In the genomic region with DNA sequence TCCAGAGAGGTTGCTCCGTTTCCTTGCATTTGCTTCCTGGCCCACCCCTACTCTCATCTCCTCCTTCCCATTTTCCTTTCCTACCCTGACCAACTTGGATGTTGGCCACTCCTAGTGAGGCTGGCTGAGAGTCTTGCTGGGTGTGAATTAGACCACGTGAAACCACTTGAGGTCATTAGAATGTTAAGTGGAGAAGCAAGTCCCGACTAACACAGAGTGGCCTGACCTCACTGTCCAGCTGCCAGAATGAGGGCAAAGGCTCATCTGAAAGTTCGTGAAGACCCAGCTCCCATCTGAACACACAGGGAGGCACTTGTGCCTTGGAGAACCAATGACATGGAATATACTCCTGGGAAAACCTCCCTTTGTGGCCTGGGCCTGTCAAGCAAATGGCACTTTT, we compare ENCODE assay signal across 33 cellular contexts.
"Had no signal": no experiment of that assay in that cellular context is flagged by ENCODE, and none has a peak within 500 bp of the region (broad histone marks: within the 10 kb centered on the region; RNA-seq: fewer than 3 reads in every experiment).

No MANE protein-coding gene starts in this region.

- H3K27ac ChIP-seq: PC-9, RWPE1, WERI-Rb-1 had no signal

- ATAC-seq: activated CD8-positive, alpha-beta memory T cell treated with anti-CD3 and anti-CD28 coated beads, Interleukin-2, amount 10 ng/mL, durations not matched to agents 7 days and 5 days; activated naive CD8-positive, alpha-beta T cell treated with anti-CD3 and anti-CD28 coated beads, Interleukin-2, amount 50 U/mL, for 24 hours; Right ventricle myocardium inferior had no signal

- H3K4me2 ChIP-seq: PC-9 had no signal

- H3K27me3 ChIP-seq: MG63 had no signal

- H3K27me3 Mint-ChIP-seq: activated CD4-positive, alpha-beta memory T cell treated with anti-CD3 and anti-CD28 coated beads, Interleukin-2, amount 10 ng/mL, durations not matched to agents 7 days and 5 days; activated CD8-positive, alpha-beta memory T cell treated with anti-CD3 and anti-CD28 coated beads, Interleukin-2, amount 10 ng/mL, durations not matched to agents 7 days and 5 days; activated naive CD8-positive, alpha-beta T cell had no signal

- H3K27ac Mint-ChIP-seq: activated CD4-positive, alpha-beta memory T cell treated with anti-CD3 and anti-CD28 coated beads, Interleukin-2, amount 10 ng/mL, durations not matched to agents 7 days and 5 days; activated CD8-positive, alpha-beta memory T cell treated with anti-CD3 and anti-CD28 coated beads, Interleukin-2, amount 10 ng/mL, durations not matched to agents 7 days and 5 days; activated naive CD4-positive, alpha-beta T cell treated with anti-CD3 and anti-CD28 coated beads, Interleukin-2, amount 10 ng/mL, durations not matched to agents 7 days and 5 days; activated naive CD8-positive, alpha-beta T cell; activated naive CD8-positive, alpha-beta T cell treated with anti-CD3 and anti-CD28 coated beads, Interleukin-2, amount 50 U/mL, for 24 hours had no signal

- H3K4me1 Mint-ChIP-seq: activated CD4-positive, alpha-beta memory T cell treated with anti-CD3 and anti-CD28 coated beads, Interleukin-2, amount 10 ng/mL, durations not matched to agents 7 days and 5 days; activated CD8-positive, alpha-beta memory T cell treated with anti-CD3 and anti-CD28 coated beads, Interleukin-2, amount 10 ng/mL, durations not matched to agents 7 days and 5 days; activated naive CD4-positive, alpha-beta T cell treated with anti-CD3 and anti-CD28 coated beads, Interleukin-2, amount 10 ng/mL, durations not matched to agents 7 days and 5 days; activated naive CD8-positive, alpha-beta T cell treated with anti-CD3 and anti-CD28 coated beads, Interleukin-2, amount 50 U/mL, for 24 hours had no signal

- H3K4me3 Mint-ChIP-seq: activated CD4-positive, alpha-beta memory T cell treated with anti-CD3 and anti-CD28 coated beads, Interleukin-2, amount 10 ng/mL, durations not matched to agents 7 days and 5 days; activated CD8-positive, alpha-beta memory T cell treated with anti-CD3 and anti-CD28 coated beads, Interleukin-2, amount 10 ng/mL, durations not matched to agents 7 days and 5 days; activated naive CD4-positive, alpha-beta T cell treated with anti-CD3 and anti-CD28 coated beads, Interleukin-2, amount 10 ng/mL, durations not matched to agents 7 days and 5 days; activated naive CD8-positive, alpha-beta T cell; activated naive CD8-positive, alpha-beta T cell treated with anti-CD3 and anti-CD28 coated beads, Interleukin-2, amount 50 U/mL, for 24 hours; brain had no signal

- H3K4me3 ChIP-seq: MG63, PC-9 had no signal

- DNase-seq: activated CD4-positive, alpha-beta memory T cell treated with anti-CD3 and anti-CD28 coated beads, Interleukin-2, amount 10 ng/mL, durations not matched to agents 7 days and 5 days; activated CD4-positive, alpha-beta T cell treated with anti-CD3 and anti-CD28 coated beads for 1 hour; activated CD4-positive, alpha-beta T cell treated with anti-CD3 and anti-CD28 coated beads for 48 hours; activated CD4-positive, CD25-positive, alpha-beta regulatory T cell; activated CD8-positive, alpha-beta memory T cell treated with anti-CD3 and anti-CD28 coated beads for 24 hours; activated CD8-positive, alpha-beta memory T cell treated with anti-CD3 and anti-CD28 coated beads, Interleukin-2, amount 10 ng/mL, durations not matched to agents 7 days and 5 days; activated CD8-positive, alpha-beta memory T cell treated with anti-CD3 and anti-CD28 coated beads, Interleukin-2, amount 50 U/mL, for 48 hours; activated effector memory CD4-positive, alpha-beta T cell treated with Interleukin-2 at 50 U/mL for 16 hours; activated naive CD4-positive, alpha-beta T cell treated with anti-CD3 and anti-CD28 coated beads, Interleukin-2, amount 10 ng/mL, durations not matched to agents 7 days and 5 days; activated naive CD8-positive, alpha-beta T cell treated with anti-CD3 and anti-CD28 coated beads, Interleukin-2, amount 50 U/mL, for 24 hours; activated T-cell treated with anti-CD3 and anti-CD28 coated beads, Interleukin-2, amount 50 U/mL, for 48 hours; anterior cingulate cortex; Kasumi-1; KG1; MG63; NCI-H1092; NCI-H1436 treated with DMSO at 0.1 percent for 48 hours; NCI-H187; NCI-H2029 treated with DMSO at 0.1 percent for 48 hours; NCI-H2107; NCI-H2171; NCI-H510A; NCI-H526; NCI-H748 treated with DMSO at 0.1 percent for 48 hours; NK-92 treated with Interleukin-12 subunit alpha and Interleukin-12 subunit beta, amount 100 ng/mL, for 24 hours; PC-9; SIG-M5; T1000; WERI-Rb-1 had no signal

- H3K9me3 Mint-ChIP-seq: activated CD4-positive, alpha-beta memory T cell treated with anti-CD3 and anti-CD28 coated beads, Interleukin-2, amount 10 ng/mL, durations not matched to agents 7 days and 5 days; activated naive CD4-positive, alpha-beta T cell treated with anti-CD3 and anti-CD28 coated beads, Interleukin-2, amount 10 ng/mL, durations not matched to agents 7 days and 5 days; activated naive CD8-positive, alpha-beta T cell treated with anti-CD3 and anti-CD28 coated beads, Interleukin-2, amount 50 U/mL, for 24 hours had no signal

- H3K36me3 Mint-ChIP-seq: activated CD8-positive, alpha-beta memory T cell treated with anti-CD3 and anti-CD28 coated beads, Interleukin-2, amount 10 ng/mL, durations not matched to agents 7 days and 5 days; activated naive CD4-positive, alpha-beta T cell treated with anti-CD3 and anti-CD28 coated beads, Interleukin-2, amount 10 ng/mL, durations not matched to agents 7 days and 5 days; activated naive CD8-positive, alpha-beta T cell; brain had no signal

- H2AFZ ChIP-seq: PC-9 had no signal

- H3K9me3 ChIP-seq: MG63 had no signal

- H3K36me3 ChIP-seq: MG63, WERI-Rb-1 had no signal
